In genomic region chr16:84924339-84925091, GRCh38 we compare ENCODE assay signal across 15 cellular contexts.
A peak's percentile ranks its signal among the peaks of the same experiment; 100 is the strongest.
DNase-seq lines count a peak whose midpoint lies in the region; ATAC-seq and TF ChIP-seq lines count a peak whose summit lies in the region.
"Had no signal": no experiment of that assay in that cellular context is flagged by ENCODE, and none has a peak within 500 bp of the region (broad histone marks: within the 10 kb centered on the region; RNA-seq: fewer than 3 reads in every experiment).

No MANE protein-coding gene starts in this region.

- H3K27ac ChIP-seq in HCT116 (ENCODE audit: low read depth, low read length) (no peak overlapping the region), psoas muscle (peak overlapping the region; percentile 36)
- H3K27ac ChIP-seq: VCaP had no signal

- intact Hi-C loops in HCT116 (cut with micrococcal nuclease) = loop anchor here (1.0 kb wide), 3 partner anchors 28 to 162 kb away; no protein-coding TSS in a partner anchor
- intact Hi-C loops in psoas muscle (cut with DNase I) = loop anchor here (1.0 to 5.0 kb wide), 5 partner anchors 28 to 277 kb away; partner anchors contain the start of gene KLHL36 (in 1 of the 2)
- intact Hi-C loops in Calu3 (cut with micrococcal nuclease; ENCODE audit: unreplicated experiment) = loop anchor here (1.0 kb wide), 2 partner anchors 28 to 162 kb away; no protein-coding TSS in a partner anchor

- H3K4me2 ChIP-seq in HCT116 (ENCODE audit: low read length) = 0 out of 2 replicates have a peak overlapping the region, but pooled peaks have one; percentile 6

- no peaks in the 10 kb centered on the region for H3K79me2 ChIP-seq in HCT116 (ENCODE audit: insufficient read depth, low read length)

- no peaks in the 10 kb centered on the region for H4K20me1 ChIP-seq in HCT116 (ENCODE audit: insufficient read depth)

- WGBS in psoas muscle, 3 donors = 21 to 37% (median 25%) methylated on average over 23 of the region's 23 CpGs

- no peaks in the 10 kb centered on the region for H3K9me2 ChIP-seq in HCT116 (ENCODE audit: insufficient read depth)

- no peak overlapping the region for H3K4me3 Mint-ChIP-seq in Calu3 (ENCODE audit: low read depth, unreplicated experiment)
- H3K4me3 Mint-ChIP-seq: activated CD4-positive, alpha-beta memory T cell treated with anti-CD3 and anti-CD28 coated beads for 36 hours; activated T-cell treated with anti-CD3 and anti-CD28 coated beads, Interleukin-2, amount 50 U/mL, for 72 hours; CD4-positive, alpha-beta memory T cell; natural killer cell; T-cell had no signal

- H3K4me3 ChIP-seq in HCT116 (replicated peaks in 1 of 2; ENCODE audit: low read depth in 1 of 2, low read length in 2 of 2) = no peak overlapping the region
- no peak overlapping the region for H3K4me3 ChIP-seq in choroid plexus epithelial cell (ENCODE audit: low read depth, low read length)
- H3K4me3 ChIP-seq in psoas muscle = no peak overlapping the region

- H3K4me1 Mint-ChIP-seq in Calu3 (ENCODE audit: low read depth, unreplicated experiment) = no peaks in the 10 kb centered on the region

- no peak overlapping the region for H3K9ac ChIP-seq in HCT116 (ENCODE audit: low read length)

- H3K9me3 ChIP-seq in HCT116 (ENCODE audit: control insufficient read depth in 1 of 2, insufficient read depth in 1 of 2, low read depth in 1 of 2, low read length in 2 of 2) (no peaks in the 10 kb centered on the region), psoas muscle (no peaks in the 10 kb centered on the region)

- ATAC-seq in HCT116 = peak; percentile 18; the same call in 1 of the 2 replicates
- ATAC-seq in psoas muscle = peak; percentile 35 to 64 (median 44)
- ATAC-seq in HG02571 (IDR thresholded peaks at IDR 0.05; ENCODE audit: unreplicated experiment) = no peak
- no peak for ATAC-seq in GM19467 (IDR thresholded peaks at IDR 0.05; ENCODE audit: unreplicated experiment)

- no peaks in the 10 kb centered on the region for H3K36me3 Mint-ChIP-seq in Calu3 (ENCODE audit: insufficient read depth, unreplicated experiment)
- H3K36me3 Mint-ChIP-seq: activated CD4-positive, alpha-beta memory T cell treated with anti-CD3 and anti-CD28 coated beads for 36 hours; CD4-positive, alpha-beta memory T cell; natural killer cell; T-cell had no signal

- RAD21 ChIA-PET in HCT116 (lab: Charles Lee; ENCODE audit: low non-redundant PET in 1 of 2, low total read pairs in 2 of 2, uncharacterized antibody in 2 of 2, unreplicated experiment in 2 of 2) = interaction anchor here (0.7 to 2.2 kb wide), 4 partner anchors 28 to 48 kb away, joined by 3 to 7 read pairs (median 4); no protein-coding TSS in a partner anchor

- POLR2A ChIA-PET in HCT116 (lab: Charles Lee) = no interaction called here

- no peak for TF ChIP-seq RAD21 in HCT116 (IDR thresholded peaks at IDR 0.05; ENCODE audit: low read depth)

- DNase-seq in HCT116 (ENCODE audit: low read depth, low spot score) (no peak), choroid plexus epithelial cell (ENCODE audit: low read depth) (peak; percentile 55), left kidney (ENCODE audit: low read depth, low spot score) (peak; percentile 82), psoas muscle (peak; percentile 60 to 92), retina (no peak), Calu3 (no peak)
- DNase-seq: mammary epithelial cell had no signal

- H3K36me3 ChIP-seq in HCT116 (ENCODE audit: control insufficient read depth in 1 of 2, insufficient read depth in 2 of 2, low read length in 2 of 2) (no peaks in the 10 kb centered on the region), psoas muscle (ENCODE audit: insufficient read depth in 1 of 2, low read depth in 1 of 2) (no peaks in the 10 kb centered on the region)

- no peak overlapping the region for H3K27ac Mint-ChIP-seq in Calu3 (ENCODE audit: unreplicated experiment)
- H3K27ac Mint-ChIP-seq: activated CD4-positive, alpha-beta memory T cell treated with anti-CD3 and anti-CD28 coated beads for 36 hours; activated T-cell treated with anti-CD3 and anti-CD28 coated beads, Interleukin-2, amount 50 U/mL, for 72 hours; CD4-positive, alpha-beta memory T cell; natural killer cell; T-cell had no signal

- H3K9me3 Mint-ChIP-seq in Calu3 (ENCODE audit: low read depth, unreplicated experiment) = no peaks in the 10 kb centered on the region
- H3K9me3 Mint-ChIP-seq: activated CD4-positive, alpha-beta memory T cell treated with anti-CD3 and anti-CD28 coated beads for 36 hours; activated T-cell treated with anti-CD3 and anti-CD28 coated beads, Interleukin-2, amount 50 U/mL, for 72 hours; CD4-positive, alpha-beta memory T cell; natural killer cell; T-cell had no signal

- TF ChIP-seq CTCF in HCT116 (IDR thresholded peaks at IDR 0.05 in 2 of 3, conservative IDR thresholded peaks at IDR 0.05 in 1 of 3; ENCODE audit: borderline replicate concordance in 1 of 3, insufficient read depth in 1 of 3, low read depth in 2 of 3, low read length in 2 of 3) = no peak
- no peak for TF ChIP-seq CTCF in choroid plexus epithelial cell (conservative IDR thresholded peaks at IDR 0.05; ENCODE audit: low read depth, low read length)
- no peak for TF ChIP-seq CTCF in psoas muscle (IDR thresholded peaks at IDR 0.05)
- no peak for TF ChIP-seq CTCF in Calu3 (IDR thresholded peaks at IDR 0.05; ENCODE audit: unreplicated experiment)

- peaks cover 34% of the 10 kb centered on the region for H3K27me3 Mint-ChIP-seq in Calu3 (ENCODE audit: unreplicated experiment)

- no peak for TF ChIP-seq POLR2A in HCT116 (IDR thresholded peaks at IDR 0.05; ENCODE audit: borderline replicate concordance, extremely low read depth, insufficient read depth, insufficient read length)

- H3K27me3 ChIP-seq in HCT116 (ENCODE audit: insufficient read depth, low read length) (no peaks in the 10 kb centered on the region), psoas muscle (ENCODE audit: insufficient read depth in 3 of 3, low read length in 2 of 3) (peaks cover 0 to 5% (median 5%) of the 10 kb centered on the region in 3 donors)

- CTCF ChIA-PET in HCT116 (lab: Charles Lee) (interaction anchor here (0.8 to 3.5 kb wide), 7 partner anchors 13 to 190 kb away, joined by 3 to 49 read pairs (median 4); no protein-coding TSS in a partner anchor), Calu3 (lab: Charles Lee) (interaction anchor here (1.5 to 2.0 kb wide), 2 partner anchors 31 to 162 kb away, joined by 3 to 7 read pairs; no protein-coding TSS in a partner anchor)

- H2AFZ ChIP-seq in HCT116 (ENCODE audit: low read depth, low read length, poor library complexity, severe bottlenecking) = peak overlapping the region; percentile 87

- H3K4me1 ChIP-seq in HCT116 (ENCODE audit: control insufficient read depth in 1 of 2, insufficient read depth in 2 of 2, low read length in 2 of 2) (peaks cover 0 to 12% of the 10 kb centered on the region in 2 experiments; a peak in 1 of 4 replicates), psoas muscle (peaks cover 23% of the 10 kb centered on the region)

- no TSS peak for BruUV-seq in HCT116 (replicated peaks; lab: Mats Ljungman, UMichigan)
- no TSS peak for BruUV-seq in Calu3 (replicated peaks; lab: Mats Ljungman, UMichigan)

TF ChIP-seq in HCT116, 20 proteins besides CTCF, POLR2A, EP300 and RAD21:
- TF ChIP-seq SIN3A (IDR thresholded peaks at IDR 0.05; ENCODE audit: low read depth) = no peak
- TF ChIP-seq CEBPB (IDR thresholded peaks at IDR 0.05; ENCODE audit: low read depth) = no peak
- TF ChIP-seq YY1 (IDR thresholded peaks at IDR 0.05; ENCODE audit: extremely low read depth, insufficient replicate concordance, low read depth, low read length) = no peak
- TF ChIP-seq MAX (IDR thresholded peaks at IDR 0.05) = no peak
- TF ChIP-seq ZFX (IDR thresholded peaks at IDR 0.05) = no peak
- TF ChIP-seq POLR2AphosphoS5 (IDR thresholded peaks at IDR 0.05; ENCODE audit: low read depth, low read length) = no peak
- TF ChIP-seq EZH2 (IDR thresholded peaks at IDR 0.05) = no peak
- no peak for TF ChIP-seq ELF1 (IDR thresholded peaks at IDR 0.05; ENCODE audit: borderline replicate concordance, low read depth)
- no peak for TF ChIP-seq ZBTB33 (IDR thresholded peaks at IDR 0.05; ENCODE audit: extremely low read depth, insufficient replicate concordance, low read length)
- no peak for TF ChIP-seq JUND (IDR thresholded peaks at IDR 0.05)
- no peak for TF ChIP-seq EGR1 (IDR thresholded peaks at IDR 0.05; ENCODE audit: low read depth)

Comparison
In these comparisons a context has a peak if more than half of its experiments do, and no peak if none do; other contexts are left out.
1. ATAC-seq: peak in HCT116 (single experiment) and psoas muscle (4 of 4); none in HG02571 (single experiment) and GM19467 (single experiment).
2. DNase-seq: peak in choroid plexus epithelial cell (single experiment), left kidney (single experiment) and psoas muscle (2 of 2); none in HCT116 (single experiment), retina (single experiment) and Calu3 (single experiment).